16 cellular contexts compared by ENCODE assay signal in the genomic region with DNA sequence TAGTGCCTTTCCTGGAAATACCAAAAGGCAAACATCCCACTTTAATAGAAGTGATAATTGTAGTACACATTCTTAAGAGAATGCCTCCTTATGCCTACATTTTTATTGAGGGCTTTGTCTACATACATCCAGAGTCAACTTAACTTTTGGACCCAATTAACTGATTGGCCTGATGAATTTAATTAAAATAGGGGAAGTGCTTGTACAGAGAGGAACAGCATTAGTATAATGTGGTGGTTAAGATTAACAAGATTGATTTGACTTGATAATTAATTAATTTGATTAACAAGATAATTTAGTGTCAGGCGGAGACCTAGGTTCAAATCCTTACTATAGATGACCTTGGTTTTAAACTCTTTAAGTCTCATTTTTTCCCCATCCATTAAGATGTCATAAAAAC.
DNase-seq lines count a peak whose midpoint lies in the region; ATAC-seq and TF ChIP-seq lines count a peak whose summit lies in the region.
"Had no signal": no experiment of that assay in that cellular context is flagged by ENCODE, and none has a peak within 500 bp of the region (broad histone marks: within the 10 kb centered on the region; RNA-seq: fewer than 3 reads in every experiment).

No MANE protein-coding gene starts in this region.

- TF ChIP-seq CTCF in right atrium auricular region (IDR thresholded peaks at IDR 0.05) (no peak), ascending aorta (IDR thresholded peaks at IDR 0.05) (no peak)

- H3K4me2 ChIP-seq in GM23248 (ENCODE audit: unreplicated experiment) = no peak overlapping the region

- H3K9ac ChIP-seq in subcutaneous abdominal adipose tissue (ENCODE audit: low read length in 5 of 5) (no peak overlapping the region), GM23248 (no peak overlapping the region)

- DNase-seq in right atrium auricular region (ENCODE audit: low spot score) (no peak), right cardiac atrium (no peak), ascending aorta (ENCODE audit: low spot score in 2 of 2) (no peak), COLO668 (lab: John Stamatoyannopoulos, UW; ENCODE audit: unreplicated experiment) (no peak), GM23248 (no peak)
- DNase-seq: ACHN; BE2C; C1 segment of cervical spinal cord; Caco-2; CD4-positive, CD25-positive, alpha-beta regulatory T cell; CD8-positive, alpha-beta memory T cell; GOT3; H9 had no signal

- H3K4me3 ChIP-seq in right atrium auricular region (no peak overlapping the region), right cardiac atrium (ENCODE audit: low read length) (no peak overlapping the region), ascending aorta (no peak overlapping the region), subcutaneous abdominal adipose tissue (ENCODE audit: low read depth in 1 of 5, low read length in 5 of 5) (no peak overlapping the region), GM23248 (no peak overlapping the region)

- in situ Hi-C loops in GM23248 (cut with MboI) = no loop called here

- no peaks in the 10 kb centered on the region for H3K27me3 ChIP-seq in right atrium auricular region
- no peaks in the 10 kb centered on the region for H3K27me3 ChIP-seq in right cardiac atrium (ENCODE audit: control insufficient read depth, insufficient read depth)
- no peaks in the 10 kb centered on the region for H3K27me3 ChIP-seq in ascending aorta
- H3K27me3 ChIP-seq in subcutaneous abdominal adipose tissue (ENCODE audit: control insufficient read depth in 5 of 5, insufficient read depth in 4 of 5, low read length in 5 of 5) = no peaks in the 10 kb centered on the region
- H3K27me3 ChIP-seq in GM23248 (replicated peaks; ENCODE audit: insufficient read depth) = no peaks in the 10 kb centered on the region
- H3K27me3 ChIP-seq: BE2C had no signal

- no peaks in the 10 kb centered on the region for H4K20me1 ChIP-seq in GM23248 (ENCODE audit: insufficient read depth)

- H3K36me3 ChIP-seq in right atrium auricular region = no peaks in the 10 kb centered on the region
- no peaks in the 10 kb centered on the region for H3K36me3 ChIP-seq in ascending aorta
- no peaks in the 10 kb centered on the region for H3K36me3 ChIP-seq in subcutaneous abdominal adipose tissue (ENCODE audit: control insufficient read depth in 5 of 5, insufficient read depth in 5 of 5, low read length in 5 of 5)
- no peaks in the 10 kb centered on the region for H3K36me3 ChIP-seq in GM23248 (ENCODE audit: low read depth)
- H3K36me3 ChIP-seq: BE2C had no signal

- H3K27ac ChIP-seq in right atrium auricular region = peak overlapping the region; percentile 18 to 68
- no peak overlapping the region for H3K27ac ChIP-seq in right cardiac atrium (ENCODE audit: low read length)
- H3K27ac ChIP-seq in ascending aorta = peak overlapping the region; percentile 84 to 92
- H3K27ac ChIP-seq in subcutaneous abdominal adipose tissue (ENCODE audit: low read depth, low read length) = peak overlapping the region; percentile 60
- no peak overlapping the region for H3K27ac ChIP-seq in GM23248

- WGBS in right cardiac atrium = 67% methylated on average over 1 of the region's 1 CpG
- 94 to 100% methylated on average over 1 of the region's 1 CpG for WGBS in GM23248 (ENCODE audit: low coverage in 1 of 2, low lambda C conversion rate in 2 of 2, missing lambda C conversion rate in 2 of 2), 2 experiments

- H3F3A ChIP-seq in GM23248 (ENCODE audit: insufficient read depth) = no peaks in the 10 kb centered on the region

- H3K9me3 ChIP-seq in right atrium auricular region (no peaks in the 10 kb centered on the region), right cardiac atrium (ENCODE audit: control insufficient read depth, low read length) (no peaks in the 10 kb centered on the region), ascending aorta (no peaks in the 10 kb centered on the region), subcutaneous abdominal adipose tissue (ENCODE audit: control insufficient read depth in 5 of 5, low read length in 5 of 5) (no peaks in the 10 kb centered on the region), GM23248 (ENCODE audit: low read depth) (no peaks in the 10 kb centered on the region)
- H3K9me3 ChIP-seq: BE2C, Caco-2 had no signal

- H3K4me1 ChIP-seq in right atrium auricular region = peaks cover 0 to 63% of the 10 kb centered on the region in 2 donors
- H3K4me1 ChIP-seq in right cardiac atrium (ENCODE audit: control insufficient read depth, insufficient read depth, low read length) = peaks cover 5% of the 10 kb centered on the region
- H3K4me1 ChIP-seq in ascending aorta = peaks cover 8 to 39% of the 10 kb centered on the region in 2 donors
- H3K4me1 ChIP-seq in subcutaneous abdominal adipose tissue (ENCODE audit: control insufficient read depth in 5 of 5, insufficient read depth in 5 of 5, low read length in 5 of 5) = peaks cover 0 to 25% (median 15%) of the 10 kb centered on the region in 5 donors
- no peaks in the 10 kb centered on the region for H3K4me1 ChIP-seq in GM23248 (ENCODE audit: insufficient read depth)
- H3K4me1 ChIP-seq: Caco-2 had no signal

- ATAC-seq in right cardiac atrium (no peak), GM19467 (IDR thresholded peaks at IDR 0.05; ENCODE audit: unreplicated experiment) (no peak)
- ATAC-seq: HepG2 had no signal

- intact Hi-C loops in right cardiac atrium (cut with DNase I) (loop anchor here in 1 of 4 donors (10.0 kb wide), 1 partner anchor 51 kb away; no protein-coding TSS in a partner anchor), ascending aorta (cut with DNase I) (loop anchor here (5.0 kb wide), 3 partner anchors 83 to 142 kb away; a partner anchor contains a TSS)

- no peaks in the 10 kb centered on the region for H3K9me2 ChIP-seq in GM23248 (ENCODE audit: insufficient read depth)

- H2AFZ ChIP-seq in GM23248 = no peak overlapping the region

- H3K79me2 ChIP-seq in GM23248 (ENCODE audit: insufficient read depth) = no peaks in the 10 kb centered on the region

Comparison
In these comparisons a context has a peak if more than half of its experiments do, and no peak if none do; other contexts are left out.
1. H3K27ac ChIP-seq: peak in right atrium auricular region (2 of 2), ascending aorta (2 of 2) and subcutaneous abdominal adipose tissue (single experiment); none in right cardiac atrium (single experiment) and GM23248 (single experiment).